In genomic region chr11:76620471-76620870, GRCh38 we compare ENCODE assay signal across 14 cellular contexts. TPM values are rescaled to one million over a fixed set of nuclear protein-coding genes. Genes with fewer than 3 reads are reported as not detected.
DNase-seq lines count a peak whose midpoint lies in the region; ATAC-seq and TF ChIP-seq lines count a peak whose summit lies in the region.
"Had no signal": no experiment of that assay in that cellular context is flagged by ENCODE, and none has a peak within 500 bp of the region (broad histone marks: within the 10 kb centered on the region; RNA-seq: fewer than 3 reads in every experiment).

No MANE protein-coding gene starts in this region.

- peaks cover 0 to under 1% of the 10 kb centered on the region in 2 donors for H3K9me3 ChIP-seq in right atrium auricular region
- H3K9me3 ChIP-seq: vagina had no signal

- H3K27me3 Mint-ChIP-seq in stimulated activated naive B cell treated with anti-CD40 and anti-IgM and Interleukin-4, amounts not matched to agents 10 μg/mL and 1 μg/mL and 100 μg/mL, for 72 hours: peaks cover 15 to 16% of the 10 kb centered on the region in 2 donors

- TF ChIP-seq CTCF in fibroblast of mammary gland (conservative IDR thresholded peaks at IDR 0.05; ENCODE audit: control insufficient read depth, insufficient read depth, low read depth, low read length): no peak
- no peak for TF ChIP-seq CTCF in right atrium auricular region (IDR thresholded peaks at IDR 0.05)

- H3K9me3 Mint-ChIP-seq in stimulated activated naive B cell treated with anti-CD40 and anti-IgM and Interleukin-4, amounts not matched to agents 10 μg/mL and 1 μg/mL and 100 μg/mL, for 72 hours: peaks cover 9 to 11% of the 10 kb centered on the region in 2 donors

- H3K27ac ChIP-seq in right atrium auricular region: no peak overlapping the region
- H3K27ac ChIP-seq: vagina had no signal

- peak; percentile 94 for DNase-seq in GM04503 (ENCODE audit: low read depth)
- peak; percentile 90 for DNase-seq in RPMI7951 (ENCODE audit: low read depth)
- DNase-seq in fibroblast of mammary gland (ENCODE audit: low read depth): peak; percentile 94
- DNase-seq in stimulated activated naive B cell treated with anti-CD40 and anti-IgM and Interleukin-4, amounts not matched to agents 10 μg/mL and 1 μg/mL and 100 μg/mL, for 72 hours: no peak
- no peak for DNase-seq in right atrium auricular region (ENCODE audit: low spot score)
- DNase-seq in NCI-H2227 (lab: John Stamatoyannopoulos, UW; ENCODE audit: unreplicated experiment): no peak
- DNase-seq: activated naive CD4-positive, alpha-beta T cell treated with Interleukin-2 at 50 U/mL for 16 hours; cerebellar nuclear complex; right cardiac atrium; stimulated activated CD4-positive, alpha-beta T cell treated with anti-CD3 and anti-CD28 coated beads, Interleukin-4, amount 100 ng/mL, for 4 hours had no signal

- H3K4me1 ChIP-seq in right atrium auricular region: peaks cover 0 to 31% of the 10 kb centered on the region in 2 donors

- peak overlapping the region; percentile 20 for H3K27ac Mint-ChIP-seq in stimulated activated naive B cell treated with anti-CD40 and anti-IgM and Interleukin-4, amounts not matched to agents 10 μg/mL and 1 μg/mL and 100 μg/mL, for 72 hours
- H3K27ac Mint-ChIP-seq: stimulated activated memory B cell treated with anti-CD40 and anti-IgM and Interleukin-4, amounts not matched to agents 10 μg/mL and 1 μg/mL and 100 μg/mL, for 72 hours had no signal

- H3K36me3 Mint-ChIP-seq in stimulated activated naive B cell treated with anti-CD40 and anti-IgM and Interleukin-4, amounts not matched to agents 10 μg/mL and 1 μg/mL and 100 μg/mL, for 72 hours: peaks cover 45 to 78% of the 10 kb centered on the region in 2 donors

- H3K4me1 Mint-ChIP-seq in stimulated activated naive B cell treated with anti-CD40 and anti-IgM and Interleukin-4, amounts not matched to agents 10 μg/mL and 1 μg/mL and 100 μg/mL, for 72 hours: peaks cover 49 to 73% of the 10 kb centered on the region in 2 donors

- peak overlapping the region in 1 of 2 donors; percentile 19 for H3K4me3 Mint-ChIP-seq in stimulated activated naive B cell treated with anti-CD40 and anti-IgM and Interleukin-4, amounts not matched to agents 10 μg/mL and 1 μg/mL and 100 μg/mL, for 72 hours
- H3K4me3 Mint-ChIP-seq: stimulated activated memory B cell treated with anti-CD40 and anti-IgM and Interleukin-4, amounts not matched to agents 10 μg/mL and 1 μg/mL and 100 μg/mL, for 72 hours had no signal

- H3K36me3 ChIP-seq in right atrium auricular region: no peaks in the 10 kb centered on the region
- H3K36me3 ChIP-seq: vagina had no signal

- H3K4me3 ChIP-seq in fibroblast of mammary gland (ENCODE audit: control insufficient read depth, low read depth, low read length) (no peak overlapping the region), right atrium auricular region (no peak overlapping the region)
- H3K4me3 ChIP-seq: lung, vagina had no signal

- no peaks in the 10 kb centered on the region for H3K27me3 ChIP-seq in right atrium auricular region
- H3K27me3 ChIP-seq: vagina had no signal

- ATAC-seq in stimulated activated naive B cell treated with anti-CD40 and anti-IgM and Interleukin-4, amounts not matched to agents 10 μg/mL and 1 μg/mL and 100 μg/mL, for 72 hours (replicated peaks): no peak
- ATAC-seq in HG02970 (IDR thresholded peaks at IDR 0.05; ENCODE audit: low FRiP score, unreplicated experiment): no peak
- ATAC-seq: right cardiac atrium; stimulated activated memory B cell treated with anti-CD40 and anti-IgM and Interleukin-4, amounts not matched to agents 10 μg/mL and 1 μg/mL and 100 μg/mL, for 72 hours had no signal

RNA-seq across cellular contexts. Expression of gene LRRC32, which starts 50.1 kb away (rescaled TPM):
- 13.4 and 13.6 TPM in 2 replicates for total RNA-seq in RPMI7951 (2014; rRNA removed; shearing (Covaris generic))
- 10 to 100 TPM; 37.9 to 56.0 TPM for total RNA-seq in right atrium auricular region

Comparison
In these comparisons a context has a peak if more than half of its experiments do, and no peak if none do; other contexts are left out.
1. DNase-seq: peak in GM04503 (single experiment), RPMI7951 (single experiment) and fibroblast of mammary gland (single experiment); none in stimulated activated naive B cell treated with anti-CD40 and anti-IgM and Interleukin-4, amounts not matched to agents 10 μg/mL and 1 μg/mL and 100 μg/mL, for 72 hours (single experiment), right atrium auricular region (single experiment) and NCI-H2227 (single experiment).